Comparison of ENCODE assay signal across 8 cellular contexts in genomic region chr19:1860133-1860775, GRCh38. TPM values are rescaled to one million over a fixed set of nuclear protein-coding genes. Genes with fewer than 3 reads are reported as not detected.
DNase-seq lines count a peak whose midpoint lies in the region; ATAC-seq, FAIRE-seq and TF ChIP-seq lines count a peak whose summit lies in the region.

No MANE protein-coding gene starts in this region.

- H2AFZ ChIP-seq in endothelial cell of umbilical vein (ENCODE audit: low read depth, low read length): no peak overlapping the region

- DNase-seq in CD8-positive, alpha-beta T cell: peak in 3 of 7 experiments; percentile 53 to 75 (median 66)
- DNase-seq in activated CD4-positive, alpha-beta T cell treated with anti-CD3 and anti-CD28 coated beads, Interleukin-2, amount 10 ng/mL, durations not matched to agents 24 days and 14 days: peak; percentile 85
- DNase-seq in endothelial cell of umbilical vein (ENCODE audit: low read depth, low spot score): no peak
- peak; percentile 75 for DNase-seq in nephron progenitor cell
- no peak for DNase-seq in omental fat pad (ENCODE audit: low spot score)

- BruUV-seq in endothelial cell of umbilical vein (replicated peaks; lab: Mats Ljungman, UMichigan): no TSS peak

- dilution Hi-C loops in endothelial cell of umbilical vein (cut with MboI; ENCODE audit: extremely low pct_ligation_motif_present, low sequenced_read_pairs): no loop called here

- TF ChIP-seq POLR2A in endothelial cell of umbilical vein (IDR thresholded peaks at IDR 0.05; ENCODE audit: low read depth, low read length): no peak

- peaks cover 44% of the 10 kb centered on the region for H3K4me1 Mint-ChIP-seq in CD8-positive, alpha-beta T cell (ENCODE audit: low read depth)
- peaks cover 26% of the 10 kb centered on the region for H3K4me1 Mint-ChIP-seq in activated CD4-positive, alpha-beta T cell treated with anti-CD3 and anti-CD28 coated beads, Interleukin-2, amount 10 ng/mL, durations not matched to agents 24 days and 14 days
- H3K4me1 Mint-ChIP-seq in nephron progenitor cell: peaks cover 34% of the 10 kb centered on the region

- no peaks in the 10 kb centered on the region for H4K20me1 ChIP-seq in endothelial cell of umbilical vein (replicated peaks; ENCODE audit: control insufficient read depth, extremely low read depth, insufficient read depth, low read length)

- H3K27me3 Mint-ChIP-seq in CD8-positive, alpha-beta T cell (ENCODE audit: low read depth): no peaks in the 10 kb centered on the region
- no peaks in the 10 kb centered on the region for H3K27me3 Mint-ChIP-seq in activated CD4-positive, alpha-beta T cell treated with anti-CD3 and anti-CD28 coated beads, Interleukin-2, amount 10 ng/mL, durations not matched to agents 24 days and 14 days
- peaks cover 46% of the 10 kb centered on the region for H3K27me3 Mint-ChIP-seq in nephron progenitor cell (ENCODE audit: low read depth, poor library complexity)

- TF ChIP-seq RAD21 in Ishikawa (IDR thresholded peaks at IDR 0.05; ENCODE audit: low read depth): no peak

- H3K27ac Mint-ChIP-seq in CD8-positive, alpha-beta T cell: no peak overlapping the region
- H3K27ac Mint-ChIP-seq in activated CD4-positive, alpha-beta T cell treated with anti-CD3 and anti-CD28 coated beads, Interleukin-2, amount 10 ng/mL, durations not matched to agents 24 days and 14 days: no peak overlapping the region
- no peak overlapping the region for H3K27ac Mint-ChIP-seq in nephron progenitor cell

- H3K36me3 Mint-ChIP-seq in CD8-positive, alpha-beta T cell: peaks cover 4% of the 10 kb centered on the region
- peaks cover 3% of the 10 kb centered on the region for H3K36me3 Mint-ChIP-seq in activated CD4-positive, alpha-beta T cell treated with anti-CD3 and anti-CD28 coated beads, Interleukin-2, amount 10 ng/mL, durations not matched to agents 24 days and 14 days (ENCODE audit: low read depth)
- H3K36me3 Mint-ChIP-seq in nephron progenitor cell (ENCODE audit: low read depth): no peaks in the 10 kb centered on the region

- intact Hi-C loops in CD8-positive, alpha-beta T cell (cut with DNase I, micrococcal nuclease): loop anchor here (5.0 kb wide), 4 partner anchors 208 to 1647 kb away; partner anchors contain the start of genes FZR1 (in 1 of the 2), NCLN (in 1 of the 2) and TCF3 (in 1 of the 2)
- intact Hi-C loops in activated CD4-positive, alpha-beta T cell treated with anti-CD3 and anti-CD28 coated beads, Interleukin-2, amount 10 ng/mL, durations not matched to agents 24 days and 14 days (cut with micrococcal nuclease): loop anchor here (5.0 kb wide), 1 partner anchor 237 kb away; the partner anchor contains the start of genes IZUMO4 and MOB3A
- intact Hi-C loops in endothelial cell of umbilical vein (cut with micrococcal nuclease): no loop called here

- TF ChIP-seq CTCF in CD8-positive, alpha-beta T cell (IDR thresholded peaks at IDR 0.05): no peak
- TF ChIP-seq CTCF in endothelial cell of umbilical vein (IDR thresholded peaks at IDR 0.05; ENCODE audit: extremely low read depth in 1 of 2, insufficient read depth in 1 of 2, low read depth in 1 of 2, low read length in 2 of 2) (no peak), nephron progenitor cell (IDR thresholded peaks at IDR 0.05) (no peak), omental fat pad (IDR thresholded peaks at IDR 0.05) (no peak)

- H3K36me3 ChIP-seq in CD8-positive, alpha-beta T cell (ENCODE audit: insufficient read depth, low read length): no peaks in the 10 kb centered on the region
- H3K36me3 ChIP-seq in endothelial cell of umbilical vein (ENCODE audit: control insufficient read depth in 2 of 2, extremely low read depth in 1 of 2, insufficient read depth in 2 of 2, low read length in 2 of 2): no peaks in the 10 kb centered on the region

- H3K4me2 ChIP-seq in endothelial cell of umbilical vein (ENCODE audit: insufficient read depth, low read length): peak overlapping the region; percentile 89

- CTCF ChIA-PET in CD8-positive, alpha-beta T cell (lab: Charles Lee): interaction anchor here (0.6 kb wide), 2 partner anchors 15 to 122 kb away, joined by 3 read pairs; no protein-coding TSS in a partner anchor
- CTCF ChIA-PET in endothelial cell of umbilical vein (lab: Charles Lee): no interaction called here

- no peak for FAIRE-seq in endothelial cell of umbilical vein (lab: Jason Lieb, UNC)

- no peak for ATAC-seq in CD8-positive, alpha-beta T cell
- ATAC-seq in GM19035 (IDR thresholded peaks at IDR 0.05; ENCODE audit: unreplicated experiment): no peak
- no peak for ATAC-seq in omental fat pad (ENCODE audit: low FRiP score)
- no peak for ATAC-seq in GM19023 (IDR thresholded peaks at IDR 0.05; ENCODE audit: unreplicated experiment)

- POLR2A ChIA-PET in CD8-positive, alpha-beta T cell (lab: Charles Lee): no interaction called here
- POLR2A ChIA-PET in endothelial cell of umbilical vein (lab: Charles Lee): interaction anchor here (0.6 kb wide), 1 partner anchor 864 kb away, joined by 7 read pairs; no protein-coding TSS in a partner anchor

- H3K9me3 Mint-ChIP-seq in CD8-positive, alpha-beta T cell: no peaks in the 10 kb centered on the region
- no peaks in the 10 kb centered on the region for H3K9me3 Mint-ChIP-seq in activated CD4-positive, alpha-beta T cell treated with anti-CD3 and anti-CD28 coated beads, Interleukin-2, amount 10 ng/mL, durations not matched to agents 24 days and 14 days
- no peaks in the 10 kb centered on the region for H3K9me3 Mint-ChIP-seq in nephron progenitor cell

- TF ChIP-seq EP300 in Ishikawa (IDR thresholded peaks at IDR 0.05; ENCODE audit: borderline replicate concordance): no peak

- H3K4me3 Mint-ChIP-seq in CD8-positive, alpha-beta T cell: peak overlapping the region; percentile 8
- H3K4me3 Mint-ChIP-seq in activated CD4-positive, alpha-beta T cell treated with anti-CD3 and anti-CD28 coated beads, Interleukin-2, amount 10 ng/mL, durations not matched to agents 24 days and 14 days: peak overlapping the region; percentile 21
- H3K4me3 Mint-ChIP-seq in nephron progenitor cell: no peak overlapping the region

- peaks cover 73% of the 10 kb centered on the region for H3K4me1 ChIP-seq in CD8-positive, alpha-beta T cell (ENCODE audit: insufficient read depth, low read length)
- peaks cover 47% of the 10 kb centered on the region for H3K4me1 ChIP-seq in endothelial cell of umbilical vein (ENCODE audit: control insufficient read depth, extremely low read depth, insufficient read depth, low read length)

- H3K9ac ChIP-seq in endothelial cell of umbilical vein (replicated peaks; ENCODE audit: extremely low read depth, insufficient read depth, low read length): no peak overlapping the region

- no peaks in the 10 kb centered on the region for H3K9me3 ChIP-seq in CD8-positive, alpha-beta T cell (ENCODE audit: low read length)
- no peaks in the 10 kb centered on the region for H3K9me3 ChIP-seq in endothelial cell of umbilical vein (replicated peaks; ENCODE audit: control insufficient read depth, insufficient read depth, low read length)

- H3K4me3 ChIP-seq in CD8-positive, alpha-beta T cell (ENCODE audit: low read depth, low read length): no peak overlapping the region
- peak overlapping the region in 1 of 3 experiments; percentile 19 for H3K4me3 ChIP-seq in endothelial cell of umbilical vein (replicated peaks in 1 of 3; ENCODE audit: insufficient read depth in 1 of 3, low read depth in 1 of 3, low read length in 3 of 3)

- H3K9me1 ChIP-seq in endothelial cell of umbilical vein (replicated peaks; ENCODE audit: control insufficient read depth, extremely low read depth, insufficient read depth, low read length): no peaks in the 10 kb centered on the region

- no peaks in the 10 kb centered on the region for H3K27me3 ChIP-seq in CD8-positive, alpha-beta T cell (ENCODE audit: insufficient read depth, low read length)
- H3K27me3 ChIP-seq in endothelial cell of umbilical vein (ENCODE audit: control insufficient read depth in 2 of 2, insufficient read depth in 2 of 2, low read length in 2 of 2): no peaks in the 10 kb centered on the region

- peaks cover 75% of the 10 kb centered on the region for H3K79me2 ChIP-seq in endothelial cell of umbilical vein (ENCODE audit: control insufficient read depth, insufficient read depth, low read length)

- peak overlapping the region; percentile 45 for H3K27ac ChIP-seq in CD8-positive, alpha-beta T cell (ENCODE audit: low read depth, low read length)
- no peak overlapping the region for H3K27ac ChIP-seq in endothelial cell of umbilical vein (ENCODE audit: insufficient read depth, low read depth, low read length)

RNA-seq across cellular contexts. Expression of gene KLF16, which starts 3.1 kb away (rescaled TPM):
- 10 to 100 TPM; 85.7 to 88.7 TPM for total RNA-seq in CD8-positive, alpha-beta T cell
- total RNA-seq in activated CD4-positive, alpha-beta T cell treated with anti-CD3 and anti-CD28 coated beads, Interleukin-2, amount 10 ng/mL, durations not matched to agents 24 days and 14 days: 37.0 and 38.1 TPM in 2 replicates
- total RNA-seq in endothelial cell of umbilical vein (36.6 and 38.0 TPM in 2 replicates), omental fat pad (10 to 100 TPM in 1 of 4 donors, 1 to 10 TPM in 3; 4.0 to 19.5 (median 6.7) TPM)
- polyA plus RNA-seq in endothelial cell of umbilical vein: 11.6 and 22.6 TPM in 2 replicates
- 6.0 and 10.4 TPM in 2 replicates for polyA plus RNA-seq in endothelial cell of umbilical vein (2011; cell fraction: cytosol; rRNA removed)
- 4.4 and 4.6 TPM in 2 replicates for polyA plus RNA-seq in endothelial cell of umbilical vein (2011; cell fraction: nucleus; rRNA removed)
- 12.1 and 19.5 TPM in 2 replicates for polyA plus RNA-seq in endothelial cell of umbilical vein (2012)
- 3.1 and 3.2 TPM in 2 replicates for polyA minus RNA-seq in endothelial cell of umbilical vein
- 19.7 TPM for polyA minus RNA-seq in endothelial cell of umbilical vein (2011; cell fraction: cytosol; rRNA and poly(A)+ RNA removed)
- polyA minus RNA-seq in endothelial cell of umbilical vein (2011; cell fraction: nucleus; rRNA and poly(A)+ RNA removed): 2.0 and 3.2 TPM in 2 replicates

RNA-seq across cellular contexts. Expression of gene REXO1, which starts 12.0 kb away (rescaled TPM):
- total RNA-seq in CD8-positive, alpha-beta T cell: 100 to 1,000 TPM; 143 to 152 TPM
- 56.3 and 61.4 TPM in 2 replicates for total RNA-seq in activated CD4-positive, alpha-beta T cell treated with anti-CD3 and anti-CD28 coated beads, Interleukin-2, amount 10 ng/mL, durations not matched to agents 24 days and 14 days
- total RNA-seq in endothelial cell of umbilical vein: 41.1 and 44.6 TPM in 2 replicates
- polyA plus RNA-seq in endothelial cell of umbilical vein: 56.9 and 88.8 TPM in 2 replicates
- polyA plus RNA-seq in endothelial cell of umbilical vein (2011; cell fraction: cytosol; rRNA removed): 18.9 and 26.1 TPM in 2 replicates
- 112 and 117 TPM in 2 replicates for polyA plus RNA-seq in endothelial cell of umbilical vein (2011; cell fraction: nucleus; rRNA removed)
- polyA plus RNA-seq in endothelial cell of umbilical vein (2012): 23.1 and 32.6 TPM in 2 replicates
- polyA minus RNA-seq in endothelial cell of umbilical vein: 13.5 and 14.6 TPM in 2 replicates
- polyA minus RNA-seq in endothelial cell of umbilical vein (2011; cell fraction: cytosol; rRNA and poly(A)+ RNA removed): 18.6 TPM
- 13.1 and 32.2 TPM in 2 replicates for polyA minus RNA-seq in endothelial cell of umbilical vein (2011; cell fraction: nucleus; rRNA and poly(A)+ RNA removed)
- 10 to 100 TPM; 17.0 to 31.3 (median 19.6) TPM for total RNA-seq in omental fat pad

RNA-seq across cellular contexts. Expression of gene ABHD17A, which starts 25.0 kb away (rescaled TPM):
- total RNA-seq in CD8-positive, alpha-beta T cell: 100 to 1,000 TPM; 204 TPM
- total RNA-seq in activated CD4-positive, alpha-beta T cell treated with anti-CD3 and anti-CD28 coated beads, Interleukin-2, amount 10 ng/mL, durations not matched to agents 24 days and 14 days: 104 and 107 TPM in 2 replicates
- total RNA-seq in endothelial cell of umbilical vein (89.8 and 97.0 TPM in 2 replicates), omental fat pad (100 to 1,000 TPM in 1 of 4 donors, 10 to 100 TPM in 3; 70.1 to 117 (median 87.8) TPM)
- polyA plus RNA-seq in endothelial cell of umbilical vein: 143 and 179 TPM in 2 replicates
- polyA plus RNA-seq in endothelial cell of umbilical vein (2011; cell fraction: cytosol; rRNA removed): 38.4 and 71.7 TPM in 2 replicates
- 76.9 and 77.9 TPM in 2 replicates for polyA plus RNA-seq in endothelial cell of umbilical vein (2011; cell fraction: nucleus; rRNA removed)
- polyA plus RNA-seq in endothelial cell of umbilical vein (2012): 29.4 and 57.3 TPM in 2 replicates
- 41.1 and 52.8 TPM in 2 replicates for polyA minus RNA-seq in endothelial cell of umbilical vein
- 28.8 TPM for polyA minus RNA-seq in endothelial cell of umbilical vein (2011; cell fraction: cytosol; rRNA and poly(A)+ RNA removed)
- 11.6 and 18.8 TPM in 2 replicates for polyA minus RNA-seq in endothelial cell of umbilical vein (2011; cell fraction: nucleus; rRNA and poly(A)+ RNA removed)

RNA-seq across cellular contexts. Expression of gene ADAT3, which starts 44.9 kb away (rescaled TPM):
- 1 to 10 TPM; 6.4 to 7.3 TPM for total RNA-seq in CD8-positive, alpha-beta T cell
- total RNA-seq in activated CD4-positive, alpha-beta T cell treated with anti-CD3 and anti-CD28 coated beads, Interleukin-2, amount 10 ng/mL, durations not matched to agents 24 days and 14 days: 8.8 and 10.6 TPM in 2 replicates
- 8.0 and 11.7 TPM in 2 replicates for total RNA-seq in endothelial cell of umbilical vein
- 5.7 and 8.6 TPM in 2 replicates for polyA plus RNA-seq in endothelial cell of umbilical vein
- 1.1 and 2.6 TPM in 2 replicates for polyA plus RNA-seq in endothelial cell of umbilical vein (2011; cell fraction: cytosol; rRNA removed)
- polyA plus RNA-seq in endothelial cell of umbilical vein (2011; cell fraction: nucleus; rRNA removed): 3.4 and 3.8 TPM in 2 replicates
- polyA plus RNA-seq in endothelial cell of umbilical vein (2012): 1.7 and 2.9 TPM in 2 replicates
- polyA minus RNA-seq in endothelial cell of umbilical vein: 2.0 and 3.3 TPM in 2 replicates
- 5.0 TPM for polyA minus RNA-seq in endothelial cell of umbilical vein (2011; cell fraction: cytosol; rRNA and poly(A)+ RNA removed)
- polyA minus RNA-seq in endothelial cell of umbilical vein (2011; cell fraction: nucleus; rRNA and poly(A)+ RNA removed): 2.8 and 7.1 TPM in 2 replicates
- 1 to 10 TPM; 2.4 to 6.2 (median 3.9) TPM for total RNA-seq in omental fat pad

RNA-seq across cellular contexts. Expression of gene SCAMP4, which starts 44.9 kb away (rescaled TPM):
- total RNA-seq in CD8-positive, alpha-beta T cell: 10 to 100 TPM; 18.5 to 19.2 TPM
- 39.2 and 42.4 TPM in 2 replicates for total RNA-seq in activated CD4-positive, alpha-beta T cell treated with anti-CD3 and anti-CD28 coated beads, Interleukin-2, amount 10 ng/mL, durations not matched to agents 24 days and 14 days
- total RNA-seq in endothelial cell of umbilical vein: 68.2 and 72.2 TPM in 2 replicates
- 24.4 and 29.6 TPM in 2 replicates for polyA plus RNA-seq in endothelial cell of umbilical vein
- 16.1 and 22.8 TPM in 2 replicates for polyA plus RNA-seq in endothelial cell of umbilical vein (2011; cell fraction: cytosol; rRNA removed)
- polyA plus RNA-seq in endothelial cell of umbilical vein (2011; cell fraction: nucleus; rRNA removed): 33.4 and 36.5 TPM in 2 replicates
- polyA plus RNA-seq in endothelial cell of umbilical vein (2012): 28.5 and 51.3 TPM in 2 replicates
- 23.8 and 26.8 TPM in 2 replicates for polyA minus RNA-seq in endothelial cell of umbilical vein
- polyA minus RNA-seq in endothelial cell of umbilical vein (2011; cell fraction: cytosol; rRNA and poly(A)+ RNA removed): 29.4 TPM
- 16.2 and 22.0 TPM in 2 replicates for polyA minus RNA-seq in endothelial cell of umbilical vein (2011; cell fraction: nucleus; rRNA and poly(A)+ RNA removed)
- 10 to 100 TPM; 38.0 to 57.8 (median 45.6) TPM for total RNA-seq in omental fat pad

Comparison
In these comparisons a context has a peak if more than half of its experiments do, and no peak if none do; other contexts are left out.
1. DNase-seq: peak in activated CD4-positive, alpha-beta T cell treated with anti-CD3 and anti-CD28 coated beads, Interleukin-2, amount 10 ng/mL, durations not matched to agents 24 days and 14 days (single experiment) and nephron progenitor cell (single experiment); none in endothelial cell of umbilical vein (single experiment) and omental fat pad (single experiment).